10 cellular contexts compared by ENCODE assay signal in genomic region chr15:36882487-36883108, GRCh38.
A peak's percentile ranks its signal among the peaks of the same experiment; 100 is the strongest.
DNase-seq lines count a peak whose midpoint lies in the region; ATAC-seq, FAIRE-seq and TF ChIP-seq lines count a peak whose summit lies in the region.
"Had no signal": no experiment of that assay in that cellular context is flagged by ENCODE, and none has a peak within 500 bp of the region (broad histone marks: within the 10 kb centered on the region; RNA-seq: fewer than 3 reads in every experiment).

No MANE protein-coding gene starts in this region.

- H3K9me2 ChIP-seq in GM23248 (ENCODE audit: insufficient read depth) = no peaks in the 10 kb centered on the region

- no peak for FAIRE-seq in keratinocyte (lab: Jason Lieb, UNC)

- no peak for TF ChIP-seq CTCF in brain (conservative IDR thresholded peaks at IDR 0.05)
- TF ChIP-seq CTCF in keratinocyte (optimal IDR thresholded peaks at IDR 0.05 in 1 of 3, IDR thresholded peaks at IDR 0.05 in 1 of 3, conservative IDR thresholded peaks at IDR 0.05 in 1 of 3; ENCODE audit: extremely low read depth in 1 of 3, insufficient read depth in 2 of 3, low read length in 3 of 3) = no peak
- TF ChIP-seq CTCF in WERI-Rb-1 (IDR thresholded peaks at IDR 0.05; ENCODE audit: low read depth, low read length) = no peak

- H3K27ac ChIP-seq in GM23248 (no peak overlapping the region), keratinocyte (ENCODE audit: control insufficient read depth, insufficient read depth, low read length) (no peak overlapping the region), WERI-Rb-1 (no peak overlapping the region)

- H3K79me2 ChIP-seq in GM23248 (ENCODE audit: insufficient read depth) (no peaks in the 10 kb centered on the region), keratinocyte (ENCODE audit: control insufficient read depth, insufficient read depth, low read length) (no peaks in the 10 kb centered on the region)

- peak overlapping the region; percentile 76 to 96 (median 90) for H3K27ac Mint-ChIP-seq in brain

- no peaks in the 10 kb centered on the region for H3K36me3 Mint-ChIP-seq in brain

- H3K36me3 ChIP-seq in GM23248 (ENCODE audit: low read depth) = no peaks in the 10 kb centered on the region
- no peaks in the 10 kb centered on the region for H3K36me3 ChIP-seq in keratinocyte (ENCODE audit: control insufficient read depth in 2 of 2, extremely low read depth in 1 of 2, insufficient read depth in 2 of 2, low read length in 2 of 2)
- no peaks in the 10 kb centered on the region for H3K36me3 ChIP-seq in WERI-Rb-1

- dilution Hi-C loops in keratinocyte (cut with MboI; ENCODE audit: extremely low pct_ligation_motif_present, low sequenced_read_pairs) = no loop called here

- 27 to 31% methylated on average over 26 of the region's 26 CpGs for WGBS in GM23248 (ENCODE audit: low coverage in 1 of 2, low lambda C conversion rate in 2 of 2, missing lambda C conversion rate in 2 of 2), 2 experiments

- in situ Hi-C loops in GM23248 (cut with MboI) = loop anchor here (25.0 kb wide), 1 partner anchor 230 kb away; the partner anchor contains the start of gene MEIS2

- H3K27me3 ChIP-seq in GM23248 (replicated peaks; ENCODE audit: insufficient read depth) (0 out of 2 replicates have a peak, but pooled peaks cover 11% of the 10 kb centered on the region), keratinocyte (ENCODE audit: control insufficient read depth, extremely low read depth, insufficient read depth, low read length) (peaks cover 69% of the 10 kb centered on the region), WERI-Rb-1 (ENCODE audit: insufficient read depth, low read depth, severe bottlenecking) (no peaks in the 10 kb centered on the region)

- H3K9me3 ChIP-seq in GM23248 (ENCODE audit: low read depth) (no peaks in the 10 kb centered on the region), keratinocyte (ENCODE audit: control insufficient read depth, low read depth, low read length) (no peaks in the 10 kb centered on the region), WERI-Rb-1 (ENCODE audit: severe bottlenecking) (no peaks in the 10 kb centered on the region)

- peaks cover 11% of the 10 kb centered on the region for H3K4me1 ChIP-seq in GM23248 (ENCODE audit: insufficient read depth)
- peaks cover 12% of the 10 kb centered on the region for H3K4me1 ChIP-seq in keratinocyte (ENCODE audit: control insufficient read depth, extremely low read depth, insufficient read depth, low read length)

- H2AFZ ChIP-seq in GM23248 = peak overlapping the region; percentile 78
- H2AFZ ChIP-seq in keratinocyte (ENCODE audit: control insufficient read depth, low read length) = no peak overlapping the region

- H3K9ac ChIP-seq in GM23248 = 0 out of 2 replicates have a peak overlapping the region, but pooled peaks have one; percentile 30
- H3K9ac ChIP-seq in keratinocyte (ENCODE audit: control insufficient read depth, extremely low read depth, insufficient read depth, low read length) = no peak overlapping the region

- H3K9me3 Mint-ChIP-seq in brain = peaks cover 0 to 7% (median 2%) of the 10 kb centered on the region in 5 experiments

- H4K20me1 ChIP-seq in GM23248 (ENCODE audit: insufficient read depth) (no peaks in the 10 kb centered on the region), keratinocyte (ENCODE audit: control insufficient read depth, extremely low read depth, insufficient read depth, low read length) (no peaks in the 10 kb centered on the region)

- H3K4me3 ChIP-seq in GM23248 (peak overlapping the region; percentile 68), keratinocyte (ENCODE audit: control insufficient read depth in 2 of 3, extremely low read depth in 1 of 3, insufficient read depth in 2 of 3, low read depth in 1 of 3, low read length in 3 of 3) (peak overlapping the region in 1 of 3 experiments; percentile 49), skeletal muscle cell (ENCODE audit: low read depth, low read length) (peak overlapping the region; percentile 4), WERI-Rb-1 (ENCODE audit: low read depth, low read length) (no peak overlapping the region)

- H3K4me3 Mint-ChIP-seq in brain = peak overlapping the region; percentile 82 to 87 (median 84)

- H3K27me3 Mint-ChIP-seq in brain = peaks cover 58% of the 10 kb centered on the region

- H3K9me1 ChIP-seq in keratinocyte (ENCODE audit: control insufficient read depth, extremely low read depth, insufficient read depth, low read length) = no peaks in the 10 kb centered on the region

- peak; percentile 37 for DNase-seq in GM23248
- no peak for DNase-seq in keratinocyte (ENCODE audit: low read depth, low spot score)
- no peak for DNase-seq in skeletal muscle cell (ENCODE audit: low read depth)
- no peak for DNase-seq in WERI-Rb-1
- DNase-seq: activated CD8-positive, alpha-beta memory T cell treated with anti-CD3 and anti-CD28 coated beads, Interleukin-2, amount 50 U/mL, for 48 hours; NCI-H774 had no signal

- ATAC-seq in HG02759 (IDR thresholded peaks at IDR 0.05; ENCODE audit: unreplicated experiment) = no peak
- ATAC-seq in GM19455 (IDR thresholded peaks at IDR 0.05; ENCODE audit: unreplicated experiment) = no peak
- no peak for ATAC-seq in HG03139 (IDR thresholded peaks at IDR 0.05; ENCODE audit: unreplicated experiment)

- H3K4me2 ChIP-seq in GM23248 (ENCODE audit: unreplicated experiment) = peak overlapping the region; percentile 82
- H3K4me2 ChIP-seq in keratinocyte (ENCODE audit: control insufficient read depth, extremely low read depth, insufficient read depth, low read depth, low read length) = peak overlapping the region; percentile 75

- H3F3A ChIP-seq in GM23248 (ENCODE audit: insufficient read depth) = no peaks in the 10 kb centered on the region

- H3K4me1 Mint-ChIP-seq in brain = peaks cover 93% of the 10 kb centered on the region
